8 cellular contexts compared by ENCODE assay signal in the genomic region with DNA sequence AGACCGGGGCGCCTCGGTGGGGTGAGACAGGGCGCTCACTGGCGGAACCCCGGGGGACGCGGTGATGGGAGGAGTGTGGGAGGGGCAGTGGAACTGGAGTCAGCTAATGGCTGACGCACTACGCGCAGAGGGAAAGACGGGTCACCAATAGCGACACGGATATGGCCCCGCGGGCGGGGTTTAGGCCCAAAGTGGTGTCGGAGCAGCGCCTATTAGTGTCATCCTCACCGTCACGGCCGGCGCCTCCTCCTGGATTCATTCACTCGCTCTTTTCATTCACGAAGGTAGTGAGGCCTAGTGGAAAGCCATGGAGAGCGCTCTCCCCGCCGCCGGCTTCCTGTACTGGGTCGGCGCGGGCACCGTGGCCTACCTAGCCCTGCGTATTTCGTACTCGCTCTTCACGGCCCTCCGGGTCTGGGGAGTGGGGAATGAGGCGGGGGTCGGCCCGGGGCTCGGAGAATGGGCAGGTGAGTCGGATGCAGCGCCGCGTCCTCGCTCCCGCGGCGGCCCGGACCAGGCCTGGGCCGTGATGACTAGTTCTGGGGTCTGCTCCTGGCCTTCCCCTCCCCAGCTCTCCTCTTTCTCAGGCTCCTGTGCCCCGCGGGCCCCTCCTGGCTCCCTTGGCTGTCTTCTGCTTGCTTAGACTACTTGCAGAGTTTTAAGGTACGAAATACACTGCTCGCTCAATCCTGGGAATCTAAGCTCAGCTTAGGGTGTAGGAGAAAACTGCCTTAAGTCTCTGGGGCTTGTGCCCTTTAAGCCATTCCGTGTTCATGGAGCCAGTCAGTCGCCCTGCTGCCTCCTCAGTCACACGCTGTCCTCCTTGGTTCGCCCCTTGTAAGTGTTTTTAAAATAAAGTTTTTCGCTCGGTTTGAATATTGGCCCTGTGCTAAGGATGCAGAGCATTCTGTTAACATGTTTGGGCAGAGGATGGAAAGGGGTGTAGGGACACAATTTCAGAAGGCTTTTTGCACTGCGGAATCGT.
DNase-seq lines count a peak whose midpoint lies in the region; ATAC-seq and TF ChIP-seq lines count a peak whose summit lies in the region.

A gene (plus strand): TSS at position 218 of the 985 bp plus-strand sequence. CDS start 90 bp downstream, at position 308.

- 0 out of 2 replicates have a peak, but pooled peaks have one; percentile 5 for TF ChIP-seq CTCF in AG10803 (conservative IDR thresholded peaks at IDR 0.05; ENCODE audit: low read length)

- ATAC-seq in GM19035 (IDR thresholded peaks at IDR 0.05; ENCODE audit: unreplicated experiment) (peak; percentile 96), HG03354 (IDR thresholded peaks at IDR 0.05; ENCODE audit: poor library complexity, severe bottlenecking, unreplicated experiment) (peak; percentile 97)
- ATAC-seq in activated CD4-positive, CD25-positive, alpha-beta regulatory T cell treated with anti-CD3 and anti-CD28 coated beads, Interleukin-2, amount 50 U/mL, for 24 hours = peak; percentile 97 to 98

- DNase-seq in AG10803 (ENCODE audit: low read depth) (peak; percentile 99), NCI-H446 treated with DMSO at 0.1 percent for 48 hours (lab: John Stamatoyannopoulos, UW) (peak; percentile 99), cerebellar cortex (ENCODE audit: low spot score) (peak; percentile 100), iris pigment epithelial cell (ENCODE audit: low read depth) (peak; percentile 100)
- DNase-seq in stimulated activated CD4-positive, alpha-beta T cell treated with anti-CD3 and anti-CD28 coated beads, Interleukin-12 subunit alpha, Interleukin-12 subunit beta, amount 100 ng/mL, for 24 hours (ENCODE audit: low read depth in 2 of 2) = peak; percentile 98 to 99

- peak within 1 kb of the TSS; percentile 72 for H3K4me3 ChIP-seq in AG10803 (ENCODE audit: low read length)

Comparison
In these comparisons a context has a peak if more than half of its experiments do, and no peak if none do; other contexts are left out.
1. Peak in every context shown above with its lines: DNase-seq, ATAC-seq and H3K4me3 ChIP-seq.